ENCODE assay signal across 31 cellular contexts in the genomic region with DNA sequence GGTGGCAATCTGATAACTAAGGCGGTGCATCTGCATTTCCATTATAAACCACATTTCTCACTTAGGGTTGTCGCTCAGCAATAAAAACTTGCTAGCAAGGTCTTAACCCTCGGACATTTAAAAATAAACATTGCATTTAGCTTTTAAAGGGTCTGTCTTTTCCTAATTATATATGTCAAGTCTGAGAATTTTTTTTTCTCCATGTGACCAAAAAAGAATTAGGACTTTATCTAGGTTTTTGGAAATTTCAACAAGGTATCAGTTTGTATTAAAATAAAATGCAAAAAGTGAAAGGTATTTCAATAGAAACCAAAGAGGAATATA.
"Had no signal": no experiment of that assay in that cellular context is flagged by ENCODE, and none has a peak within 500 bp of the region (broad histone marks: within the 10 kb centered on the region; RNA-seq: fewer than 3 reads in every experiment).

No MANE protein-coding gene starts in this region.

- DNase-seq: activated CD4-positive, alpha-beta memory T cell treated with anti-CD3 and anti-CD28 coated beads for 36 hours; activated CD4-positive, alpha-beta T cell treated with anti-CD3 and anti-CD28 coated beads for 36 hours; activated CD4-positive, alpha-beta T cell treated with anti-CD3 and anti-CD28 coated beads, Interleukin-2, amount 10 ng/mL, durations not matched to agents 24 days and 14 days; activated CD4-positive, CD25-positive, alpha-beta regulatory T cell; activated CD4-positive, CD25-positive, alpha-beta regulatory T cell treated with anti-CD3 and anti-CD28 coated beads, Interleukin-2, amount 50 U/mL, for 72 hours; activated CD8-positive, alpha-beta memory T cell treated with anti-CD3 and anti-CD28 coated beads, Interleukin-2, amount 10 ng/mL, durations not matched to agents 7 days and 5 days; activated CD8-positive, alpha-beta memory T cell treated with anti-CD3 and anti-CD28 coated beads, Interleukin-2, amount 50 U/mL, for 4 hours; activated CD8-positive, alpha-beta T cell treated with anti-CD3 and anti-CD28 coated beads, Interleukin-2, amount 10 ng/mL, durations not matched to agents 7 days and 5 days; activated effector memory CD4-positive, alpha-beta T cell treated with Interleukin-2 at 50 U/mL for 16 hours; activated gamma-delta T cell treated with Interleukin-2 at 50 U/mL for 16 hours; activated naive CD4-positive, alpha-beta T cell treated with anti-CD3 and anti-CD28 coated beads, Interleukin-2, amount 50 U/mL, for 16 hours; activated naive CD4-positive, alpha-beta T cell treated with Interleukin-2 at 50 U/mL for 16 hours; activated T-cell treated with anti-CD3 and anti-CD28 coated beads, Interleukin-2, amount 50 U/mL, for 1 hour; amniotic stem cell; anterior cingulate cortex; brain microvascular endothelial cell; cerebellar nuclear complex; dorsolateral prefrontal cortex; effector memory CD4-positive, alpha-beta T cell; endodermal cell; foreskin fibroblast; gastrocnemius medialis; glutamatergic neuron; heart left ventricle; T-helper 1 cell; T-helper 17 cell; T1000 had no signal

- ATAC-seq: activated CD4-positive, alpha-beta T cell treated with anti-CD3 and anti-CD28 coated beads for 36 hours; activated CD8-positive, alpha-beta memory T cell treated with anti-CD3 and anti-CD28 coated beads, Interleukin-2, amount 10 ng/mL, durations not matched to agents 7 days and 5 days; activated CD8-positive, alpha-beta T cell treated with anti-CD3 and anti-CD28 coated beads, Interleukin-2, amount 10 ng/mL, durations not matched to agents 7 days and 5 days; activated T-helper 17 cell treated with anti-CD3 and anti-CD28 coated beads, Interleukin-2, amount 50 U/mL, for 72 hours; esophagus mucosa; gastrocnemius medialis; heart left ventricle; T-helper 17 cell had no signal

- H3K36me3 ChIP-seq: brain microvascular endothelial cell, gastrocnemius medialis, heart left ventricle had no signal

- FAIRE-seq: astrocyte had no signal

- H3K4me3 ChIP-seq: coronary artery, dorsolateral prefrontal cortex, gastrocnemius medialis, heart left ventricle had no signal

- H3K4me1 ChIP-seq: heart left ventricle had no signal

- H3K27ac ChIP-seq: brain microvascular endothelial cell, coronary artery, dorsolateral prefrontal cortex, gastrocnemius medialis, heart left ventricle had no signal

- H3K9me3 ChIP-seq: gastrocnemius medialis, heart left ventricle had no signal

- H3K27me3 ChIP-seq: brain microvascular endothelial cell, gastrocnemius medialis had no signal
